ENCODE assay signal across 1 cellular context in the genomic region with DNA sequence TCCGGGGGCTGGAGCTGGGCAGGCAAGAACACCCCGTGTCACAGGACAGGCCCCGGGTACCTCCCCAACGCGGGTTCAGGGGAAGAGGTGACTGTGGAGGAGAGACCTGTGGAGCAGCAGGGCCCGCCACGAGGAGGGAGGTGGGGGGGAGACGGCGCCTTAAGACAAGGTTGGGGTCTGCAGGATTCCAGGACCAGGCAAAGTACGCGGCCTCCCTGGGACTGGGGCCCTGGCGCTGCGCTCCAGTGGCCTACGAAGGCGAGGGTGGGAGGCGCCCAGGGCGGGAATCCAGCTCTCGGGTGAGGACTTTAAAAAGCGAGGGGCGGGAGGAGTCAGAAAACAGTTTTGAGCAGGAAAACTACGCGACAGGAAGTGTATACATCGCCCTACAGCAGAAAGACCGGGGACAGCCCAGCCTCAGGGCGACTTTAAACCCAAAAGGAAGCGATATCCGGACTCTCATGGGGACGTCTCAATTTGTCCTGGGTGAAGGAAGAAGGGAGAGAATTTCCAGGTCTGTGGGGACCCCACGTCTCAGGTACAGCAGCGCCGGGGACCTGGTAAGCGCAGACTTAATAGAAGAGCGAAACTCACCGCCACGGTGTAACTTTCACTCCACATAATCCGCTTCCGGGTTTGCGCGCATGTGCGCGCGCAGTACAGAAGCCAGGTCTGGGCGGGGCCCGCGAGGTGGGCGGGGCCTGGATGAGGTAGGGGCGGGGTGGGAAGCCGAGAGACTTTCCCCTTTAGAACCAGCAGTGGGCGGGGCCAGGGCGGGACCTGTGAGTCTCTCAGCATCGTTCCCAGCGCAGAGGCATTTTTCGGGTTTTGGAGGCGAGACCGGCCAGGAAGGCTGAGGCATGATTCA.
TF ChIP-seq lines count a peak whose summit lies in the region.

TSS of gene ZNF83 (minus strand) at position 638 of the 868 bp plus-strand sequence.

TF ChIP-seq in HEK293, 187 proteins besides CTCF, POLR2A, EP300 and RAD21 (continued from another document):
- peak; percentile 69 for TF ChIP-seq ZNF518A (tag by site-specific recombination; conservative IDR thresholded peaks at IDR 0.05; ENCODE audit: low read depth)
- peak; percentile 39 for TF ChIP-seq ZBTB26 (tag by site-specific recombination; optimal IDR thresholded peaks at IDR 0.05)
- TF ChIP-seq SP3 (tag by site-specific recombination; IDR thresholded peaks at IDR 0.05) = peak; percentile 58
- TF ChIP-seq, protein P1, sequence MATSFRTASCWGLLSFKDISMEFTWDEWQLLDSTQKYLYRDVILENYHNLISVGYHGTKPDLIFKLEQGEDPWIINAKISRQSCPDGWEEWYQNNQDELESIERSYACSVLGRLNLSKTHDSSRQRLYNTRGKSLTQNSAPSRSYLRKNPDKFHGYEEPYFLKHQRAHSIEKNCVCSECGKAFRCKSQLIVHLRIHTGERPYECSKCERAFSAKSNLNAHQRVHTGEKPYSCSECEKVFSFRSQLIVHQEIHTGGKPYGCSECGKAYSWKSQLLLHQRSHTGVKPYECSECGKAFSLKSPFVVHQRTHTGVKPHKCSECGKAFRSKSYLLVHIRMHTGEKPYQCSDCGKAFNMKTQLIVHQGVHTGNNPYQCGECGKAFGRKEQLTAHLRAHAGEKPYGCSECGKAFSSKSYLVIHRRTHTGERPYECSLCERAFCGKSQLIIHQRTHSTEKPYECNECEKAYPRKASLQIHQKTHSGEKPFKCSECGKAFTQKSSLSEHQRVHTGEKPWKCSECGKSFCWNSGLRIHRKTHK (tag by site-specific recombination; IDR thresholded peaks at IDR 0.05) = no peak
- peak; percentile 55 for TF ChIP-seq ZBTB20 (tag by site-specific recombination; IDR thresholded peaks at IDR 0.05)
- no peak for TF ChIP-seq ZNF114 (tag by site-specific recombination; IDR thresholded peaks at IDR 0.05)
- no peak for TF ChIP-seq ZNF174 (tag by site-specific recombination; IDR thresholded peaks at IDR 0.05)
- TF ChIP-seq HOXC10 (CRISPR knock-in tag; IDR thresholded peaks at IDR 0.05) = no peak
- TF ChIP-seq ZEB2 (tag by site-specific recombination; IDR thresholded peaks at IDR 0.05) = no peak
- TF ChIP-seq ZSCAN4 (tag by site-specific recombination; IDR thresholded peaks at IDR 0.05) = peak; percentile 36; the same call in 1 of the 2 replicates
- 0 out of 2 replicates have a peak, but pooled peaks have one; percentile 15 for TF ChIP-seq ZBTB11 (tag by site-specific recombination; conservative IDR thresholded peaks at IDR 0.05; ENCODE audit: low read depth)
- peak; percentile 50 for TF ChIP-seq ZNF341 (tag by site-specific recombination; IDR thresholded peaks at IDR 0.05; ENCODE audit: low read depth)
- no peak for TF ChIP-seq KLF10 (tag by site-specific recombination; IDR thresholded peaks at IDR 0.05)
- peak; percentile 94 for TF ChIP-seq ZNF335 (tag by site-specific recombination; conservative IDR thresholded peaks at IDR 0.05)
- TF ChIP-seq SP2 (tag by site-specific recombination; IDR thresholded peaks at IDR 0.05) = peak; percentile 56
- TF ChIP-seq KLF1 (tag by site-specific recombination; IDR thresholded peaks at IDR 0.05) = no peak
